16 cellular contexts compared by ENCODE assay signal in genomic region chr2:23418490-23418911, GRCh38. TPM values are rescaled to one million over a fixed set of nuclear protein-coding genes. Genes with fewer than 3 reads are reported as not detected.
A peak's percentile ranks its signal among the peaks of the same experiment; 100 is the strongest.
DNase-seq lines count a peak whose midpoint lies in the region; ATAC-seq, FAIRE-seq and TF ChIP-seq lines count a peak whose summit lies in the region.
"Had no signal": no experiment of that assay in that cellular context is flagged by ENCODE, and none has a peak within 500 bp of the region (broad histone marks: within the 10 kb centered on the region; RNA-seq: fewer than 3 reads in every experiment).

No MANE protein-coding gene starts in this region.

- no peaks in the 10 kb centered on the region for H3K9me3 ChIP-seq in skeletal muscle satellite cell (replicated peaks; ENCODE audit: low read length)

- no peaks in the 10 kb centered on the region for H3K27me3 ChIP-seq in skeletal muscle satellite cell (ENCODE audit: control insufficient read depth, insufficient read depth, low read length)

- H3K4me3 Mint-ChIP-seq in HFFc6 = peak overlapping the region; percentile 75
- H3K4me3 Mint-ChIP-seq in activated CD8-positive, alpha-beta T cell treated with anti-CD3 and anti-CD28 coated beads, Interleukin-2, amount 10 ng/mL, durations not matched to agents 7 days and 5 days = no peak overlapping the region
- H3K4me3 Mint-ChIP-seq: activated CD4-positive, alpha-beta memory T cell treated with anti-CD3 and anti-CD28 coated beads, Interleukin-2, amount 10 ng/mL, durations not matched to agents 7 days and 5 days; stimulated activated effector memory CD8-positive, alpha-beta T cell treated with anti-CD3 and anti-CD28 coated beads, Interleukin-12 subunit alpha, Interleukin-12 subunit beta, amount 100 ng/mL, for 72 hours had no signal

- peak overlapping the region; percentile 45 for H3K9ac ChIP-seq in skeletal muscle satellite cell (ENCODE audit: low read depth, low read length)

- CTCF ChIA-PET in activated CD8-positive, alpha-beta T cell treated with anti-CD3 and anti-CD28 coated beads, Interleukin-2, amount 10 ng/mL, durations not matched to agents 7 days and 5 days (lab: Charles Lee) = no interaction called here

- DNase-seq in HFFc6 (peak; percentile 79), amniotic epithelial cell (ENCODE audit: low read depth) (peak; percentile 95), glomerular visceral epithelial cell (ENCODE audit: extremely low spot score) (peak; percentile 18), NCI-H69 (lab: John Stamatoyannopoulos, UW) (no peak), GM19239 (ENCODE audit: insufficient read length, low spot score) (no peak)
- DNase-seq in effector CD4-positive, alpha-beta T cell = no peak
- DNase-seq in activated CD8-positive, alpha-beta T cell treated with anti-CD3 and anti-CD28 coated beads, Interleukin-2, amount 10 ng/mL, durations not matched to agents 7 days and 5 days = no peak
- DNase-seq: activated CD4-positive, alpha-beta memory T cell treated with anti-CD3 and anti-CD28 coated beads, Interleukin-2, amount 10 ng/mL, durations not matched to agents 7 days and 5 days; amygdala; DMS53; Karpas-422; midbrain; stimulated activated CD4-positive, alpha-beta T cell treated with anti-CD3 and anti-CD28 coated beads, Interleukin-12 subunit alpha, Interleukin-12 subunit beta, amount 100 ng/mL, for 4 hours; SW 1271 had no signal

- H3K4me3 ChIP-seq in skeletal muscle satellite cell (ENCODE audit: low read length) = peak overlapping the region; percentile 1

- peaks cover 61% of the 10 kb centered on the region for H3K4me1 Mint-ChIP-seq in HFFc6 (ENCODE audit: low read depth)
- H3K4me1 Mint-ChIP-seq in activated CD8-positive, alpha-beta T cell treated with anti-CD3 and anti-CD28 coated beads, Interleukin-2, amount 10 ng/mL, durations not matched to agents 7 days and 5 days (ENCODE audit: low read depth) = no peaks in the 10 kb centered on the region
- H3K4me1 Mint-ChIP-seq: activated CD4-positive, alpha-beta memory T cell treated with anti-CD3 and anti-CD28 coated beads, Interleukin-2, amount 10 ng/mL, durations not matched to agents 7 days and 5 days; stimulated activated effector memory CD8-positive, alpha-beta T cell treated with anti-CD3 and anti-CD28 coated beads, Interleukin-12 subunit alpha, Interleukin-12 subunit beta, amount 100 ng/mL, for 72 hours had no signal

- no peak for ATAC-seq in activated CD8-positive, alpha-beta T cell treated with anti-CD3 and anti-CD28 coated beads, Interleukin-2, amount 10 ng/mL, durations not matched to agents 7 days and 5 days
- ATAC-seq: stimulated activated effector memory CD8-positive, alpha-beta T cell treated with anti-CD3 and anti-CD28 coated beads, Interleukin-12 subunit alpha, Interleukin-12 subunit beta, amount 100 ng/mL, for 72 hours had no signal

- H3K36me3 Mint-ChIP-seq in HFFc6 (ENCODE audit: low read depth) = peaks cover 25% of the 10 kb centered on the region
- no peaks in the 10 kb centered on the region for H3K36me3 Mint-ChIP-seq in activated CD8-positive, alpha-beta T cell treated with anti-CD3 and anti-CD28 coated beads, Interleukin-2, amount 10 ng/mL, durations not matched to agents 7 days and 5 days (ENCODE audit: low read depth)
- H3K36me3 Mint-ChIP-seq: stimulated activated effector memory CD8-positive, alpha-beta T cell treated with anti-CD3 and anti-CD28 coated beads, Interleukin-12 subunit alpha, Interleukin-12 subunit beta, amount 100 ng/mL, for 72 hours had no signal

- TF ChIP-seq CTCF in HFFc6 (IDR thresholded peaks at IDR 0.05) = no peak

- H3K27ac Mint-ChIP-seq in HFFc6 = peak overlapping the region; percentile 95
- no peak overlapping the region for H3K27ac Mint-ChIP-seq in activated CD8-positive, alpha-beta T cell treated with anti-CD3 and anti-CD28 coated beads, Interleukin-2, amount 10 ng/mL, durations not matched to agents 7 days and 5 days
- H3K27ac Mint-ChIP-seq: activated CD4-positive, alpha-beta memory T cell treated with anti-CD3 and anti-CD28 coated beads, Interleukin-2, amount 10 ng/mL, durations not matched to agents 7 days and 5 days; stimulated activated effector memory CD8-positive, alpha-beta T cell treated with anti-CD3 and anti-CD28 coated beads, Interleukin-12 subunit alpha, Interleukin-12 subunit beta, amount 100 ng/mL, for 72 hours had no signal

- H3K27me3 Mint-ChIP-seq in HFFc6 (ENCODE audit: insufficient read depth) = peaks cover 7% of the 10 kb centered on the region
- H3K27me3 Mint-ChIP-seq in activated CD8-positive, alpha-beta T cell treated with anti-CD3 and anti-CD28 coated beads, Interleukin-2, amount 10 ng/mL, durations not matched to agents 7 days and 5 days (ENCODE audit: low read depth) = peaks cover 11% of the 10 kb centered on the region

- H3K36me3 ChIP-seq in skeletal muscle satellite cell (ENCODE audit: insufficient read depth, low read length) = no peaks in the 10 kb centered on the region

- no peaks in the 10 kb centered on the region for H3K9me3 Mint-ChIP-seq in HFFc6
- H3K9me3 Mint-ChIP-seq in activated CD8-positive, alpha-beta T cell treated with anti-CD3 and anti-CD28 coated beads, Interleukin-2, amount 10 ng/mL, durations not matched to agents 7 days and 5 days (ENCODE audit: insufficient read depth) = no peaks in the 10 kb centered on the region
- H3K9me3 Mint-ChIP-seq: activated CD4-positive, alpha-beta memory T cell treated with anti-CD3 and anti-CD28 coated beads, Interleukin-2, amount 10 ng/mL, durations not matched to agents 7 days and 5 days; stimulated activated effector memory CD8-positive, alpha-beta T cell treated with anti-CD3 and anti-CD28 coated beads, Interleukin-12 subunit alpha, Interleukin-12 subunit beta, amount 100 ng/mL, for 72 hours had no signal

- peak overlapping the region; percentile 48 for H3K4me2 ChIP-seq in skeletal muscle satellite cell (ENCODE audit: low read length)

- POLR2A ChIA-PET in activated CD8-positive, alpha-beta T cell treated with anti-CD3 and anti-CD28 coated beads, Interleukin-2, amount 10 ng/mL, durations not matched to agents 7 days and 5 days (lab: Charles Lee) = no interaction called here

- peaks cover 35% of the 10 kb centered on the region for H3K4me1 ChIP-seq in skeletal muscle satellite cell (ENCODE audit: control insufficient read depth, insufficient read depth, low read length)

- FAIRE-seq in GM19239 (lab: Jason Lieb, UNC) = no peak

RNA-seq across cellular contexts. Expression of gene KLHL29, which starts 33.5 kb away (rescaled TPM):
- 1 to 10 TPM; 7.4 to 9.7 (median 8.6) TPM for total RNA-seq in HFFc6 (2021; fragmentation: NEBNext Ultra II Directional; extraction: Animal tissue kit (Norgen Biotek cat#: 25700))
- total RNA-seq in skeletal muscle satellite cell (2012; rRNA removed) = 7.6 and 12.7 TPM in 2 replicates
- 1 to 10 TPM; 4.1 to 4.4 TPM for total RNA-seq in activated CD8-positive, alpha-beta T cell treated with anti-CD3 and anti-CD28 coated beads, Interleukin-2, amount 10 ng/mL, durations not matched to agents 7 days and 5 days

Comparison
In these comparisons a context has a peak if more than half of its experiments do, and no peak if none do; other contexts are left out.
1. DNase-seq: peak in HFFc6 (single experiment), amniotic epithelial cell (single experiment) and glomerular visceral epithelial cell (single experiment); none in NCI-H69 (single experiment), GM19239 (single experiment), effector CD4-positive, alpha-beta T cell (single experiment) and activated CD8-positive, alpha-beta T cell treated with anti-CD3 and anti-CD28 coated beads, Interleukin-2, amount 10 ng/mL, durations not matched to agents 7 days and 5 days (single experiment).